Comparison of ENCODE assay signal across 23 cellular contexts in genomic region chr15:87489902-87490301, GRCh38.
"Had no signal": no experiment of that assay in that cellular context is flagged by ENCODE, and none has a peak within 500 bp of the region (broad histone marks: within the 10 kb centered on the region; RNA-seq: fewer than 3 reads in every experiment).

No MANE protein-coding gene starts in this region.

- FAIRE-seq: colon had no signal

- DNase-seq: activated CD4-positive, alpha-beta T cell treated with anti-CD3 and anti-CD28 coated beads, Interleukin-2, amount 50 U/mL, for 1 hour; activated CD8-positive, alpha-beta memory T cell treated with anti-CD3 and anti-CD28 coated beads for 24 hours; activated CD8-positive, alpha-beta memory T cell treated with anti-CD3 and anti-CD28 coated beads, Interleukin-2, amount 50 U/mL, for 48 hours; activated effector memory CD4-positive, alpha-beta T cell treated with anti-CD3 and anti-CD28 coated beads, Interleukin-2, amount 50 U/mL, for 16 hours; activated naive CD4-positive, alpha-beta T cell treated with anti-CD3 and anti-CD28 coated beads, Interleukin-2, amount 50 U/mL, for 16 hours; activated T-cell treated with anti-CD3 and anti-CD28 coated beads, Interleukin-2, amount 50 U/mL, for 72 hours; aorta; brain microvascular endothelial cell; central memory CD4-positive, alpha-beta T cell; foreskin melanocyte; heart left ventricle; left ventricle myocardium superior; naive thymus-derived CD4-positive, alpha-beta T cell; ovary; psoas muscle; stimulated activated CD4-positive, alpha-beta T cell treated with anti-CD3 and anti-CD28 coated beads, Interleukin-4, amount 100 ng/mL, for 1 hour; stomach; T-helper 9 cell had no signal

- H3K4me1 ChIP-seq: stomach had no signal

- H3K9me3 ChIP-seq: ovary, psoas muscle had no signal

- ATAC-seq: activated CD4-positive, CD25-positive, alpha-beta regulatory T cell treated with anti-CD3 and anti-CD28 coated beads, Interleukin-2, amount 50 U/mL, for 24 hours; activated T-cell treated with anti-CD3 and anti-CD28 coated beads, Interleukin-2, amount 50 U/mL, for 72 hours; left ventricle myocardium superior; naive thymus-derived CD4-positive, alpha-beta T cell; stimulated activated effector memory CD8-positive, alpha-beta T cell treated with anti-CD3 and anti-CD28 coated beads, Interleukin-12 subunit alpha, Interleukin-12 subunit beta, amount 100 ng/mL, for 72 hours had no signal

- H3K27ac ChIP-seq: brain microvascular endothelial cell, ovary, psoas muscle, stomach had no signal

- H3K36me3 ChIP-seq: brain microvascular endothelial cell, heart left ventricle, ovary, stomach had no signal

- H3K27me3 ChIP-seq: brain microvascular endothelial cell, dorsolateral prefrontal cortex, heart left ventricle, ovary, stomach had no signal

- H3K4me3 ChIP-seq: dorsolateral prefrontal cortex, heart left ventricle, ovary, psoas muscle, smooth muscle cell, stomach had no signal
